8 cellular contexts compared by ENCODE assay signal in genomic region chr19:41324921-41325639, GRCh38. TPM values are rescaled to one million over a fixed set of nuclear protein-coding genes. Genes with fewer than 3 reads are reported as not detected.
DNase-seq lines count a peak whose midpoint lies in the region; ATAC-seq, FAIRE-seq and TF ChIP-seq lines count a peak whose summit lies in the region.

No MANE protein-coding gene starts in this region.

- peak overlapping the region; percentile 95 for H3K27ac ChIP-seq in K562 (ENCODE audit: extremely low read depth, low read depth, low read length)

- 8% methylated on average over 10 of the region's 23 CpGs for WGBS in K562 (ENCODE audit: insufficient coverage, low coverage, missing lambda C conversion rate)

- H3K4me2 ChIP-seq in K562 (ENCODE audit: insufficient read depth, low read length): peak overlapping the region; percentile 74

- H3K9me3 ChIP-seq in K562 (replicated peaks; ENCODE audit: control insufficient read depth, insufficient read depth, low read depth, low read length): no peaks in the 10 kb centered on the region

- H3K9ac ChIP-seq in K562 (ENCODE audit: insufficient read depth in 1 of 2, low read depth in 2 of 2, low read length in 2 of 2): peak overlapping the region; percentile 73 to 87; a peak in 2 of 4 replicates

- peak; percentile 65 for TF ChIP-seq POLR2A in K562 (conservative IDR thresholded peaks at IDR 0.05)

- FAIRE-seq in K562 (lab: Jason Lieb, UNC): peak; percentile 49

- H3K79me2 ChIP-seq in K562 (ENCODE audit: control insufficient read depth, insufficient read depth, low read length): peaks cover 50% of the 10 kb centered on the region

- in situ Hi-C loops in K562 (cut with MboI): loop anchor here (25.0 kb wide), 1 partner anchor 237 kb away; no protein-coding TSS in a partner anchor

- intact Hi-C loops in K562 (cut with micrococcal nuclease): loop anchor here (5.0 to 10.0 kb wide), 2 partner anchors 112 to 240 kb away; partner anchors contain the start of gene DMAC2

- TSS peak; percentile 22 for BruUV-seq in K562 (replicated peaks; lab: Mats Ljungman, UMichigan)

- ATAC-seq in K562 (peak; percentile 50), HG03196 (IDR thresholded peaks at IDR 0.05; ENCODE audit: unreplicated experiment) (no peak)
- no peak for ATAC-seq in stimulated activated effector memory CD8-positive, alpha-beta T cell treated with anti-CD3 and anti-CD28 coated beads, Interleukin-12 subunit alpha, Interleukin-12 subunit beta, amount 100 ng/mL, for 72 hours

- H3K9me1 ChIP-seq in K562 (ENCODE audit: control insufficient read depth, insufficient read depth, low read length): peaks cover 9% of the 10 kb centered on the region

- peak; percentile 19 for DNase-seq in CD1c-positive myeloid dendritic cell (ENCODE audit: extremely low spot score)
- peak; percentile 81 to 92 (median 88) for DNase-seq in K562 (ENCODE audit: extremely low read depth in 1 of 4, low spot score in 3 of 4)
- peak; percentile 72 to 84 (median 83) for DNase-seq in immature natural killer cell
- DNase-seq in stimulated activated effector memory CD8-positive, alpha-beta T cell treated with anti-CD3 and anti-CD28 coated beads, Interleukin-12 subunit alpha, Interleukin-12 subunit beta, amount 100 ng/mL, for 72 hours (ENCODE audit: low spot score in 2 of 2): peak in 1 of 2 donors; percentile 51
- DNase-seq in NCI-H2196 treated with DMSO at 0.1 percent for 48 hours (lab: John Stamatoyannopoulos, UW; ENCODE audit: unreplicated experiment): no peak
- no peak for DNase-seq in NCI-H2107 (lab: John Stamatoyannopoulos, UW)

- H3K4me3 ChIP-seq in K562: no peak overlapping the region

- H4K20me1 ChIP-seq in K562 (replicated peaks; ENCODE audit: control insufficient read depth, insufficient read depth, low read length): peaks cover 3% of the 10 kb centered on the region; the same call in 1 of the 2 replicates

- H3K36me3 Mint-ChIP-seq in IgD-negative memory B cell (peaks cover 2% of the 10 kb centered on the region), immature natural killer cell (peaks cover 5 to 22% (median 12%) of the 10 kb centered on the region in 3 donors)
- H3K36me3 Mint-ChIP-seq in stimulated activated effector memory CD8-positive, alpha-beta T cell treated with anti-CD3 and anti-CD28 coated beads, Interleukin-12 subunit alpha, Interleukin-12 subunit beta, amount 100 ng/mL, for 72 hours: peaks cover 97% of the 10 kb centered on the region

- H3K4me1 ChIP-seq in K562 (replicated peaks in 1 of 2; ENCODE audit: control insufficient read depth in 2 of 2, insufficient read depth in 2 of 2, low read length in 2 of 2): peaks cover 65 to 72% of the 10 kb centered on the region in 2 experiments

- peak overlapping the region; percentile 89 to 99 (median 95) for H3K27ac Mint-ChIP-seq in IgD-negative memory B cell
- H3K27ac Mint-ChIP-seq in immature natural killer cell: peak overlapping the region; percentile 98 to 100 (median 100)
- H3K27ac Mint-ChIP-seq in stimulated activated effector memory CD8-positive, alpha-beta T cell treated with anti-CD3 and anti-CD28 coated beads, Interleukin-12 subunit alpha, Interleukin-12 subunit beta, amount 100 ng/mL, for 72 hours: peak overlapping the region; percentile 97

- H3K36me3 ChIP-seq in K562 (ENCODE audit: control insufficient read depth, insufficient read depth, low read length): peaks cover 74% of the 10 kb centered on the region

- H3K4me1 Mint-ChIP-seq in IgD-negative memory B cell: peaks cover 33 to 45% (median 44%) of the 10 kb centered on the region in 3 donors
- peaks cover 73 to 77% of the 10 kb centered on the region in 2 donors for H3K4me1 Mint-ChIP-seq in immature natural killer cell
- H3K4me1 Mint-ChIP-seq in stimulated activated effector memory CD8-positive, alpha-beta T cell treated with anti-CD3 and anti-CD28 coated beads, Interleukin-12 subunit alpha, Interleukin-12 subunit beta, amount 100 ng/mL, for 72 hours: peaks cover 77% of the 10 kb centered on the region

- H3K4me3 Mint-ChIP-seq in IgD-negative memory B cell (peak overlapping the region in 3 of 4 donors; percentile 59 to 84 (median 76)), immature natural killer cell (peak overlapping the region; percentile 79 to 84 (median 80))
- peak overlapping the region; percentile 36 for H3K4me3 Mint-ChIP-seq in stimulated activated effector memory CD8-positive, alpha-beta T cell treated with anti-CD3 and anti-CD28 coated beads, Interleukin-12 subunit alpha, Interleukin-12 subunit beta, amount 100 ng/mL, for 72 hours

- H3K27me3 ChIP-seq in K562 (ENCODE audit: control insufficient read depth in 2 of 2, insufficient read depth in 2 of 2, low read length in 2 of 2): no peaks in the 10 kb centered on the region

- CTCF ChIA-PET in K562 (lab: Yijun Ruan, JAX; ENCODE audit: low intra/inter-chr PET ratio): no interaction called here

- POLR2A ChIA-PET in K562 (lab: Yijun Ruan, JAX): interaction anchor here (0.6 to 1.3 kb wide), 7 partner anchors 10 to 572 kb away, joined by 3 to 9 read pairs (median 4); partner anchors contain the start of gene CCDC97

- H3K9me3 Mint-ChIP-seq in IgD-negative memory B cell (no peaks in the 10 kb centered on the region), immature natural killer cell (no peaks in the 10 kb centered on the region)
- H3K9me3 Mint-ChIP-seq in stimulated activated effector memory CD8-positive, alpha-beta T cell treated with anti-CD3 and anti-CD28 coated beads, Interleukin-12 subunit alpha, Interleukin-12 subunit beta, amount 100 ng/mL, for 72 hours: no peaks in the 10 kb centered on the region

- no peak for TF ChIP-seq RAD21 in K562 (CRISPR knock-in tag; conservative IDR thresholded peaks at IDR 0.05 in 1 of 2, IDR thresholded peaks at IDR 0.05 in 1 of 2)

- TF ChIP-seq EP300 in K562 (IDR thresholded peaks at IDR 0.05; ENCODE audit: low read length): peak; percentile 7; the same call in 1 of the 2 replicates

- no peak for TF ChIP-seq CTCF in K562 (IDR thresholded peaks at IDR 0.05 in 2 of 3, conservative IDR thresholded peaks at IDR 0.05 in 1 of 3; ENCODE audit: insufficient read depth in 2 of 3, low read depth in 1 of 3, low read length in 3 of 3)

- H3K27me3 Mint-ChIP-seq in IgD-negative memory B cell: peaks cover 3% of the 10 kb centered on the region
- peaks cover 53 to 82% (median 76%) of the 10 kb centered on the region in 3 donors for H3K27me3 Mint-ChIP-seq in immature natural killer cell (ENCODE audit: low read depth in 3 of 3)

- no peak overlapping the region for H2AFZ ChIP-seq in K562 (ENCODE audit: low read depth, low read length)

RNA-seq across cellular contexts. Expression of gene CCDC97, which starts 15.1 kb away (rescaled TPM):
- 34.5 TPM for polyA plus RNA-seq in IgD-negative memory B cell
- 9.7 and 23.9 TPM in 2 replicates for total RNA-seq in K562 (2011; cell fraction: chromatin; rRNA removed; ENCODE audit: low replicate concordance)
- 14.2 and 16.3 TPM in 2 replicates for total RNA-seq in K562 (2011; cell fraction: nucleolus; rRNA removed)
- total RNA-seq in K562 (2011; cell fraction: nucleoplasm; rRNA removed): 17.3 and 25.1 TPM in 2 replicates
- total RNA-seq in K562 (2014; rRNA removed): 8.0 and 10.8 TPM in 2 replicates
- total RNA-seq in K562 (2014; rRNA removed; fragmentation: Illumina TruSeq; extraction: Trizol): 2.2 and 3.3 TPM in 2 replicates
- 5.5 and 7.0 TPM in 2 replicates for total RNA-seq in K562 (2015; rRNA removed; fragmentation: Illumina TruSeq; extraction: Trizol)
- total RNA-seq in K562 (2021): 16.5 and 18.0 TPM in 2 replicates
- polyA plus RNA-seq in K562 (2011; rRNA removed): 3.6 and 5.0 TPM in 2 replicates
- 6.2 and 8.2 TPM in 2 replicates for polyA plus RNA-seq in K562 (2011; cell fraction: cytosol; rRNA removed)
- polyA plus RNA-seq in K562 (2011; cell fraction: nucleus; rRNA removed): 4.3 and 6.3 TPM in 2 replicates
- 10.0 and 27.9 TPM in 2 replicates for polyA plus RNA-seq in K562 (2012)
- polyA plus RNA-seq in K562 (2014; fragmentation: Illumina TruSeq; extraction: Trizol): 9.8 and 13.2 TPM in 2 replicates
- under 1 TPM; 0.60 to 0.79 TPM for polyA plus RNA-seq in K562 (2014; fragmentation: Nextera tagmentation; extraction: Ambion mirVana)
- polyA plus RNA-seq in K562 (2014; rRNA removed): 8.8 and 11.3 TPM in 2 replicates
- 3.7 and 4.4 TPM in 2 replicates for polyA minus RNA-seq in K562 (2011; rRNA and poly(A)+ RNA removed)
- polyA minus RNA-seq in K562 (2011; cell fraction: cytosol; rRNA and poly(A)+ RNA removed): 3.2 and 4.2 TPM in 2 replicates
- polyA minus RNA-seq in K562 (2011; cell fraction: nucleus; rRNA and poly(A)+ RNA removed): 6.8 and 8.3 TPM in 2 replicates
- polyA plus RNA-seq in immature natural killer cell: 10 to 100 TPM; 14.2 to 38.2 (median 16.9) TPM

RNA-seq across cellular contexts. Expression of gene TGFB1, which starts 28.6 kb away (rescaled TPM):
- 49.3 TPM for polyA plus RNA-seq in IgD-negative memory B cell
- 64.3 and 157 TPM in 2 replicates for total RNA-seq in K562 (2011; cell fraction: chromatin; rRNA removed; ENCODE audit: low replicate concordance)
- total RNA-seq in K562 (2011; cell fraction: nucleolus; rRNA removed): 136 and 144 TPM in 2 replicates
- 124 and 158 TPM in 2 replicates for total RNA-seq in K562 (2011; cell fraction: nucleoplasm; rRNA removed)
- 18.6 and 25.8 TPM in 2 replicates for total RNA-seq in K562 (2014; rRNA removed)
- 10.4 and 12.3 TPM in 2 replicates for total RNA-seq in K562 (2014; rRNA removed; fragmentation: Illumina TruSeq; extraction: Trizol)
- total RNA-seq in K562 (2015; rRNA removed; fragmentation: Illumina TruSeq; extraction: Trizol): 14.7 and 17.2 TPM in 2 replicates
- total RNA-seq in K562 (2021): 131 and 159 TPM in 2 replicates
- 11.8 and 13.4 TPM in 2 replicates for polyA plus RNA-seq in K562 (2011; rRNA removed)
- polyA plus RNA-seq in K562 (2011; cell fraction: cytosol; rRNA removed): 15.8 and 29.1 TPM in 2 replicates
- polyA plus RNA-seq in K562 (2011; cell fraction: nucleus; rRNA removed): 32.7 and 67.7 TPM in 2 replicates
- polyA plus RNA-seq in K562 (2012): 114 and 117 TPM in 2 replicates
- polyA plus RNA-seq in K562 (2014; fragmentation: Illumina TruSeq; extraction: Trizol): 45.7 and 64.4 TPM in 2 replicates
- polyA plus RNA-seq in K562 (2014; fragmentation: Nextera tagmentation; extraction: Ambion mirVana): under 1 TPM; 0.24 to 0.77 TPM
- 35.2 and 37.8 TPM in 2 replicates for polyA plus RNA-seq in K562 (2014; rRNA removed)
- 8.5 and 9.4 TPM in 2 replicates for polyA minus RNA-seq in K562 (2011; rRNA and poly(A)+ RNA removed)
- 77.3 and 101 TPM in 2 replicates for polyA minus RNA-seq in K562 (2011; cell fraction: cytosol; rRNA and poly(A)+ RNA removed)
- 19.0 and 20.9 TPM in 2 replicates for polyA minus RNA-seq in K562 (2011; cell fraction: nucleus; rRNA and poly(A)+ RNA removed)
- 100 to 1,000 TPM in 1 of 3 donors, 10 to 100 TPM in 2; 51.4 to 196 (median 66.4) TPM for polyA plus RNA-seq in immature natural killer cell

RNA-seq across cellular contexts. Expression of gene B9D2, which starts 38.9 kb away (rescaled TPM):
- 10.5 TPM for polyA plus RNA-seq in IgD-negative memory B cell
- total RNA-seq in K562 (2011; cell fraction: chromatin; rRNA removed; ENCODE audit: low replicate concordance): 2.5 and 4.1 TPM in 2 replicates
- total RNA-seq in K562 (2011; cell fraction: nucleolus; rRNA removed): 2.6 and 4.3 TPM in 2 replicates
- 2.5 and 2.7 TPM in 2 replicates for total RNA-seq in K562 (2011; cell fraction: nucleoplasm; rRNA removed)
- 3.5 and 6.7 TPM in 2 replicates for total RNA-seq in K562 (2014; rRNA removed)
- total RNA-seq in K562 (2014; rRNA removed; fragmentation: Illumina TruSeq; extraction: Trizol): 0.54 and 1.6 TPM in 2 replicates
- 5.2 and 5.5 TPM in 2 replicates for total RNA-seq in K562 (2015; rRNA removed; fragmentation: Illumina TruSeq; extraction: Trizol)
- total RNA-seq in K562 (2021): 6.0 and 6.9 TPM in 2 replicates
- polyA plus RNA-seq in K562 (2011; rRNA removed): 2.8 and 5.8 TPM in 2 replicates
- polyA plus RNA-seq in K562 (2011; cell fraction: cytosol; rRNA removed): 5.3 and 10.7 TPM in 2 replicates
- 5.0 and 5.1 TPM in 2 replicates for polyA plus RNA-seq in K562 (2011; cell fraction: nucleus; rRNA removed)
- polyA plus RNA-seq in K562 (2012): 9.2 and 11.3 TPM in 2 replicates
- polyA plus RNA-seq in K562 (2014; fragmentation: Illumina TruSeq; extraction: Trizol): 2.2 and 3.4 TPM in 2 replicates
- polyA plus RNA-seq in K562 (2014; fragmentation: Nextera tagmentation; extraction: Ambion mirVana): 1 to 10 TPM in 1 of 2 experiments, under 1 TPM in 1; 0.83 to 1.4 TPM
- 3.4 and 3.5 TPM in 2 replicates for polyA plus RNA-seq in K562 (2014; rRNA removed)
- 0.69 and 0.84 TPM in 2 replicates for polyA minus RNA-seq in K562 (2011; rRNA and poly(A)+ RNA removed)
- 2.3 and 2.5 TPM in 2 replicates for polyA minus RNA-seq in K562 (2011; cell fraction: cytosol; rRNA and poly(A)+ RNA removed)
- 1.9 and 2.3 TPM in 2 replicates for polyA minus RNA-seq in K562 (2011; cell fraction: nucleus; rRNA and poly(A)+ RNA removed)
- polyA plus RNA-seq in immature natural killer cell: 10 to 100 TPM in 2 of 3 donors, 1 to 10 TPM in 1; 8.9 to 14.8 (median 14.7) TPM

RNA-seq across cellular contexts. Expression of gene TMEM91, which starts 51.3 kb away (rescaled TPM):
- polyA plus RNA-seq in IgD-negative memory B cell (1.8 TPM), K562 (2011; rRNA removed) (3.0 and 3.9 TPM in 2 replicates), K562 (2014; fragmentation: Illumina TruSeq; extraction: Trizol) (3.0 and 3.1 TPM in 2 replicates), K562 (2014; fragmentation: Nextera tagmentation; extraction: Ambion mirVana) (1 to 10 TPM; 1.2 to 1.8 TPM), K562 (2014; rRNA removed) (3.1 and 5.2 TPM in 2 replicates), immature natural killer cell (1 to 10 TPM; 5.2 to 7.0 (median 6.1) TPM)
- 24.4 and 50.0 TPM in 2 replicates for total RNA-seq in K562 (2011; cell fraction: chromatin; rRNA removed; ENCODE audit: low replicate concordance)
- 29.5 and 29.9 TPM in 2 replicates for total RNA-seq in K562 (2011; cell fraction: nucleolus; rRNA removed)
- total RNA-seq in K562 (2011; cell fraction: nucleoplasm; rRNA removed): 34.4 and 41.6 TPM in 2 replicates
- total RNA-seq in K562 (2014; rRNA removed) (2.8 and 4.3 TPM in 2 replicates), K562 (2014; rRNA removed; fragmentation: Illumina TruSeq; extraction: Trizol) (1.5 and 1.6 TPM in 2 replicates), K562 (2015; rRNA removed; fragmentation: Illumina TruSeq; extraction: Trizol) (1.7 and 1.8 TPM in 2 replicates), K562 (2021) (2.3 and 2.7 TPM in 2 replicates)
- polyA plus RNA-seq in K562 (2011; cell fraction: cytosol; rRNA removed): 2.3 and 3.1 TPM in 2 replicates
- 18.6 and 23.2 TPM in 2 replicates for polyA plus RNA-seq in K562 (2011; cell fraction: nucleus; rRNA removed)
- polyA plus RNA-seq in K562 (2012): 2.8 and 6.9 TPM in 2 replicates
- 1.9 and 2.4 TPM in 2 replicates for polyA minus RNA-seq in K562 (2011; rRNA and poly(A)+ RNA removed)
- polyA minus RNA-seq in K562 (2011; cell fraction: cytosol; rRNA and poly(A)+ RNA removed): 2.0 and 3.7 TPM in 2 replicates
- 5.4 and 6.3 TPM in 2 replicates for polyA minus RNA-seq in K562 (2011; cell fraction: nucleus; rRNA and poly(A)+ RNA removed)

Comparison
In these comparisons a context has a peak if more than half of its experiments do, and no peak if none do; other contexts are left out.
1. DNase-seq: peak in CD1c-positive myeloid dendritic cell (single experiment), K562 (4 of 4) and immature natural killer cell (3 of 3); none in NCI-H2196 treated with DMSO at 0.1 percent for 48 hours (single experiment) and NCI-H2107 (single experiment).
2. Peak in every context shown above with its lines, with median percentiles within 50 percentile points of each other: H3K27ac Mint-ChIP-seq and H3K4me3 Mint-ChIP-seq.